ENCODE assay signal across 12 cellular contexts in genomic region chr13:110156186-110157065, GRCh38.
"Had no signal": no experiment of that assay in that cellular context is flagged by ENCODE, and none has a peak within 500 bp of the region (broad histone marks: within the 10 kb centered on the region; RNA-seq: fewer than 3 reads in every experiment).

No MANE protein-coding gene starts in this region.

- FAIRE-seq: endothelial cell of umbilical vein had no signal

- H3K36me3 ChIP-seq: breast epithelium, ovary, uterus had no signal

- H3K9me3 ChIP-seq: breast epithelium, ovary, thyroid gland, uterus had no signal

- DNase-seq: activated CD4-positive, alpha-beta T cell treated with anti-CD3 and anti-CD28 coated beads, Interleukin-2, amount 50 U/mL, for 1 hour; activated naive CD4-positive, alpha-beta T cell treated with anti-CD3 and anti-CD28 coated beads, Interleukin-2, amount 50 U/mL, for 16 hours; amygdala; hypothalamus; left cardiac atrium; natural killer cell; ovary; thyroid gland; uterus had no signal

- H3K27ac ChIP-seq: breast epithelium, ovary, skin epidermis, thyroid gland, uterus had no signal

- H3K27me3 ChIP-seq: breast epithelium, ovary, thyroid gland, uterus had no signal

- H3K4me1 ChIP-seq: breast epithelium, uterus had no signal

- ATAC-seq: left cardiac atrium, natural killer cell had no signal

- H3K4me3 ChIP-seq: breast epithelium, ovary, skin epidermis, thyroid gland, uterus had no signal
